In the genomic region with DNA sequence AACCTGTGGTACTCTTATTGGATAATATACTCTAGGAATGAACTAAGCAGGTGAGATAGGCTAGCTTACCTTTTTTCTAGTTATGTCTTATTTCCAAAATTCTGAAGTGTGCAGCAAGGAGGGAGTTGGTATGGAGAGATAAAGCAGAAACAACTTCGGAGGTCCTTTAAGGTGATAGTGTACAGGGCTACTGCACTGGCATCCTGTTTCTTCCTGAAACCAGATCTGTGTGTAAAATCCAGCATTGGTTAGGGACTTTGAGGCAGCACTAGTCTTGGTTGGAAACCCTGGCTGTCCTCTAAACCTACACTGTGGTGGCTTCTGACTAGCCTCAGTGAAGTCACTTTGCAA, we compare ENCODE assay signal across 13 cellular contexts.
DNase-seq lines count a peak whose midpoint lies in the region; ATAC-seq and TF ChIP-seq lines count a peak whose summit lies in the region.
"Had no signal": no experiment of that assay in that cellular context is flagged by ENCODE, and none has a peak within 500 bp of the region (broad histone marks: within the 10 kb centered on the region; RNA-seq: fewer than 3 reads in every experiment).

No MANE protein-coding gene starts in this region.

- peak overlapping the region; percentile 4; the same call in 1 of the 2 replicates for H3K4me2 ChIP-seq in KMS-11

- H3K27ac ChIP-seq in KMS-11 (no peak overlapping the region), rectal smooth muscle tissue (ENCODE audit: low read depth, low read length) (no peak overlapping the region)
- H3K27ac ChIP-seq: vagina had no signal

- ATAC-seq in effector memory CD8-positive, alpha-beta T cell (replicated peaks) = no peak

- H3K4me3 Mint-ChIP-seq in T-helper 2 cell treated with Interferon-gamma antibody and Interleukin-4, amounts not matched to agents 5 μg/mL and 100 μg/mL, for 36 hours = peak overlapping the region; percentile 70
- H3K4me3 Mint-ChIP-seq in effector memory CD8-positive, alpha-beta T cell = peak overlapping the region; percentile 73

- no peaks in the 10 kb centered on the region for H3K36me3 Mint-ChIP-seq in T-helper 2 cell treated with Interferon-gamma antibody and Interleukin-4, amounts not matched to agents 5 μg/mL and 100 μg/mL, for 36 hours (ENCODE audit: low read depth)
- H3K36me3 Mint-ChIP-seq in effector memory CD8-positive, alpha-beta T cell (ENCODE audit: insufficient read depth) = peaks cover 4% of the 10 kb centered on the region
- H3K36me3 Mint-ChIP-seq: naive B cell had no signal

- H3K27me3 ChIP-seq in KMS-11 (ENCODE audit: insufficient read depth, low read depth) = no peaks in the 10 kb centered on the region
- H3K27me3 ChIP-seq in rectal smooth muscle tissue (ENCODE audit: control insufficient read depth, insufficient read depth, low read length) = no peaks in the 10 kb centered on the region
- H3K27me3 ChIP-seq: vagina had no signal

- no peaks in the 10 kb centered on the region for H4K20me1 ChIP-seq in KMS-11 (ENCODE audit: insufficient read depth)

- H3K27ac Mint-ChIP-seq in T-helper 2 cell treated with Interferon-gamma antibody and Interleukin-4, amounts not matched to agents 5 μg/mL and 100 μg/mL, for 36 hours = peak overlapping the region; percentile 86
- no peak overlapping the region for H3K27ac Mint-ChIP-seq in effector memory CD8-positive, alpha-beta T cell
- H3K27ac Mint-ChIP-seq: CD4-positive, alpha-beta T cell had no signal

- no peak overlapping the region for H2AFZ ChIP-seq in KMS-11 (ENCODE audit: low read depth)

- no peak for DNase-seq in T-helper 2 cell treated with Interferon-gamma antibody and Interleukin-4, amounts not matched to agents 5 μg/mL and 100 μg/mL, for 36 hours (ENCODE audit: low spot score)
- DNase-seq in T-helper 2 cell = no peak
- no peak for DNase-seq in effector memory CD8-positive, alpha-beta T cell
- DNase-seq in NCI-H510A treated with DMSO at 0.1 percent for 48 hours (lab: John Stamatoyannopoulos, UW) = no peak
- DNase-seq in EL = no peak
- DNase-seq in DMS114 treated with DMSO at 0.1 percent for 48 hours (lab: John Stamatoyannopoulos, UW; ENCODE audit: unreplicated experiment) = no peak
- DNase-seq: NCI-H226 had no signal

- H3K27me3 Mint-ChIP-seq in T-helper 2 cell treated with Interferon-gamma antibody and Interleukin-4, amounts not matched to agents 5 μg/mL and 100 μg/mL, for 36 hours (ENCODE audit: low read depth) = no peaks in the 10 kb centered on the region
- no peaks in the 10 kb centered on the region for H3K27me3 Mint-ChIP-seq in effector memory CD8-positive, alpha-beta T cell
- H3K27me3 Mint-ChIP-seq: CD4-positive, alpha-beta T cell; naive B cell had no signal

- no peak for TF ChIP-seq CTCF in KMS-11 (conservative IDR thresholded peaks at IDR 0.05; ENCODE audit: low read depth, low read length)

- H3K9ac ChIP-seq in KMS-11 (no peak overlapping the region), rectal smooth muscle tissue (ENCODE audit: low read length) (no peak overlapping the region)

- peaks cover 25% of the 10 kb centered on the region for H3K4me1 Mint-ChIP-seq in T-helper 2 cell treated with Interferon-gamma antibody and Interleukin-4, amounts not matched to agents 5 μg/mL and 100 μg/mL, for 36 hours (ENCODE audit: low read depth)
- H3K4me1 Mint-ChIP-seq in effector memory CD8-positive, alpha-beta T cell (ENCODE audit: low read depth in 2 of 2) = peaks cover 13 to 15% of the 10 kb centered on the region in 2 donors

- H3K4me1 ChIP-seq in KMS-11 (ENCODE audit: low read depth, poor library complexity, severe bottlenecking) (peaks cover 33% of the 10 kb centered on the region), rectal smooth muscle tissue (ENCODE audit: control insufficient read depth, insufficient read depth, low read length) (no peaks in the 10 kb centered on the region)

- no peaks in the 10 kb centered on the region for H3K9me3 Mint-ChIP-seq in T-helper 2 cell treated with Interferon-gamma antibody and Interleukin-4, amounts not matched to agents 5 μg/mL and 100 μg/mL, for 36 hours
- H3K9me3 Mint-ChIP-seq in effector memory CD8-positive, alpha-beta T cell = no peaks in the 10 kb centered on the region
- H3K9me3 Mint-ChIP-seq: CD4-positive, alpha-beta T cell; endodermal cell; naive B cell had no signal

- no peaks in the 10 kb centered on the region for H3K79me2 ChIP-seq in KMS-11 (ENCODE audit: insufficient read depth, low read depth)

- H3K36me3 ChIP-seq in KMS-11 (ENCODE audit: insufficient read depth) (no peaks in the 10 kb centered on the region), rectal smooth muscle tissue (ENCODE audit: control insufficient read depth, insufficient read depth, low read length) (no peaks in the 10 kb centered on the region)
- H3K36me3 ChIP-seq: vagina had no signal

- H3K4me3 ChIP-seq in KMS-11 (IDR thresholded peaks at IDR 0.05; ENCODE audit: insufficient read depth, low read depth, low read length) = no peak overlapping the region
- H3K4me3 ChIP-seq in rectal smooth muscle tissue (ENCODE audit: low read length) = peak overlapping the region; percentile 1
- H3K4me3 ChIP-seq: vagina had no signal
